Comparison of ENCODE assay signal across 2 cellular contexts in genomic region chr4:184968784-184969201, GRCh38.
TF ChIP-seq lines count a peak whose summit lies in the region.

No MANE protein-coding gene starts in this region.

TF ChIP-seq in HCT116, 20 proteins besides CTCF, POLR2A, EP300 and RAD21 (continued from another document):
- TF ChIP-seq ATF3 (IDR thresholded peaks at IDR 0.05) (no peak), YY1 (IDR thresholded peaks at IDR 0.05; ENCODE audit: extremely low read depth, insufficient replicate concordance, low read depth, low read length) (no peak), POLR2AphosphoS5 (IDR thresholded peaks at IDR 0.05; ENCODE audit: low read depth, low read length) (no peak), EZH2phosphoT487 (IDR thresholded peaks at IDR 0.05; ENCODE audit: borderline replicate concordance) (no peak), REST (IDR thresholded peaks at IDR 0.05; ENCODE audit: low read depth) (no peak), CBX3 (IDR thresholded peaks at IDR 0.05; ENCODE audit: low read depth) (no peak), EZH2 (IDR thresholded peaks at IDR 0.05) (no peak)

TF ChIP-seq in SK-N-SH treated with all-trans-retinoic acid at 6 μM for 48 hours, 23 proteins besides CTCF, POLR2A, EP300 and RAD21 (continued from another document):
- TF ChIP-seq CREB5 (CRISPR knock-in tag; IDR thresholded peaks at IDR 0.05; ENCODE audit: low read depth) (no peak), RARB (CRISPR knock-in tag; IDR thresholded peaks at IDR 0.05) (no peak), ARNTL (CRISPR knock-in tag; IDR thresholded peaks at IDR 0.05; ENCODE audit: borderline replicate concordance, low read depth) (no peak), BACH2 (CRISPR knock-in tag; IDR thresholded peaks at IDR 0.05; ENCODE audit: borderline replicate concordance) (no peak), ZNF8 (CRISPR knock-in tag; IDR thresholded peaks at IDR 0.05) (no peak), ISL1 (CRISPR knock-in tag; IDR thresholded peaks at IDR 0.05) (no peak), ZNF565 (CRISPR knock-in tag; conservative IDR thresholded peaks at IDR 0.05; ENCODE audit: low read depth) (no peak), ZNF70 (CRISPR knock-in tag; IDR thresholded peaks at IDR 0.05) (no peak), TOX (CRISPR knock-in tag; IDR thresholded peaks at IDR 0.05; ENCODE audit: borderline replicate concordance) (no peak), TCF4 (CRISPR knock-in tag; IDR thresholded peaks at IDR 0.05; ENCODE audit: borderline replicate concordance) (no peak), ESRRG (CRISPR knock-in tag; IDR thresholded peaks at IDR 0.05) (no peak), ZFP3 (CRISPR knock-in tag; IDR thresholded peaks at IDR 0.05) (no peak)
